ENCODE assay signal across 24 cellular contexts in genomic region chr9:90014421-90014820, GRCh38.
DNase-seq lines count a peak whose midpoint lies in the region; ATAC-seq and TF ChIP-seq lines count a peak whose summit lies in the region.
"Had no signal": no experiment of that assay in that cellular context is flagged by ENCODE, and none has a peak within 500 bp of the region (broad histone marks: within the 10 kb centered on the region; RNA-seq: fewer than 3 reads in every experiment).

No MANE protein-coding gene starts in this region.

- no peak overlapping the region for H3K4me3 ChIP-seq in RWPE2 (ENCODE audit: severe bottlenecking)
- H3K4me3 ChIP-seq in epithelial cell of esophagus (ENCODE audit: low read length) = no peak overlapping the region
- H3K4me3 ChIP-seq in neuronal stem cell (ENCODE audit: low read length in 2 of 2) = peak overlapping the region in 1 of 2 donors; percentile 6
- H3K4me3 ChIP-seq: BLaER1 treated with 17β-estradiol and CSF1 and Interleukin-3, amounts not matched to agents 10 nM and 100 nM; GM23248; K562 had no signal

- H3K9me3 ChIP-seq in RWPE2 (ENCODE audit: severe bottlenecking) = no peaks in the 10 kb centered on the region
- H3K9me3 ChIP-seq in neuronal stem cell (replicated peaks in 1 of 2; ENCODE audit: control insufficient read depth in 2 of 2, insufficient read depth in 1 of 2, low read depth in 1 of 2, low read length in 2 of 2) = no peaks in the 10 kb centered on the region

- ATAC-seq in RWPE2 (ENCODE audit: low read depth) (peak; percentile 99), GM18868 (IDR thresholded peaks at IDR 0.05; ENCODE audit: unreplicated experiment) (no peak), HG02759 (IDR thresholded peaks at IDR 0.05; ENCODE audit: unreplicated experiment) (no peak)
- ATAC-seq: HepG2, K562 had no signal

- H3K36me3 ChIP-seq in RWPE2 (ENCODE audit: low read depth) = no peaks in the 10 kb centered on the region
- no peaks in the 10 kb centered on the region for H3K36me3 ChIP-seq in neuronal stem cell (replicated peaks in 1 of 2; ENCODE audit: control insufficient read depth in 2 of 2, insufficient read depth in 2 of 2, low read length in 2 of 2)
- H3K36me3 ChIP-seq: BLaER1 treated with 17β-estradiol and CSF1 and Interleukin-3, amounts not matched to agents 10 nM and 100 nM had no signal

- H4K8ac ChIP-seq in neuronal stem cell (ENCODE audit: low read depth, low read length) = no peak overlapping the region

- H3K27me3 ChIP-seq in RWPE2 (ENCODE audit: insufficient read depth, poor library complexity, severe bottlenecking) (no peaks in the 10 kb centered on the region), neuronal stem cell (ENCODE audit: control insufficient read depth in 3 of 3, insufficient read depth in 3 of 3, low read depth in 1 of 3, low read length in 3 of 3) (no peaks in the 10 kb centered on the region)
- H3K27me3 ChIP-seq: BLaER1 treated with 17β-estradiol and CSF1 and Interleukin-3, amounts not matched to agents 10 nM and 100 nM had no signal

- H3K18ac ChIP-seq in neuronal stem cell (ENCODE audit: low read length) = no peak overlapping the region

- no peak overlapping the region for H2AFZ ChIP-seq in neuronal stem cell (ENCODE audit: low read length)
- H2AFZ ChIP-seq: GM23248 had no signal

- no peak for TF ChIP-seq CTCF in RWPE2 (IDR thresholded peaks at IDR 0.05; ENCODE audit: poor library complexity, severe bottlenecking)
- no peak for TF ChIP-seq CTCF in epithelial cell of esophagus (IDR thresholded peaks at IDR 0.05; ENCODE audit: insufficient read depth, low read depth, low read length, missing control alignments)

- no CpG with 5 or more reads among the region's 9 CpGs for WGBS in neuronal stem cell (ENCODE audit: extremely low coverage in 2 of 2, insufficient read length in 2 of 2, insufficient replicate concordance in 1 of 2), 2 donors

- H3K4me1 ChIP-seq in RWPE2 (ENCODE audit: insufficient read depth, poor library complexity, severe bottlenecking) (peaks cover 13% of the 10 kb centered on the region), neuronal stem cell (ENCODE audit: control insufficient read depth in 2 of 2, insufficient read depth in 1 of 2, low read depth in 1 of 2, low read length in 2 of 2) (no peaks in the 10 kb centered on the region)

- H3K4me2 ChIP-seq in neuronal stem cell (ENCODE audit: insufficient read depth, low read length, poor library complexity, severe bottlenecking) = no peak overlapping the region
- H3K4me2 ChIP-seq: BLaER1 treated with 17β-estradiol and CSF1 and Interleukin-3, amounts not matched to agents 10 nM and 100 nM had no signal

- H3K9ac ChIP-seq in neuronal stem cell (ENCODE audit: low read depth, low read length, poor library complexity) = no peak overlapping the region
- H3K9ac ChIP-seq: BLaER1 treated with 17β-estradiol and CSF1 and Interleukin-3, amounts not matched to agents 10 nM and 100 nM; GM23248 had no signal

- no peak overlapping the region for H2BK15ac ChIP-seq in neuronal stem cell (ENCODE audit: low read length)

- no peak overlapping the region for H2AK5ac ChIP-seq in neuronal stem cell (ENCODE audit: low read depth, low read length)

- no peak overlapping the region for H3K23ac ChIP-seq in neuronal stem cell (ENCODE audit: low read depth, low read length, poor library complexity)

- DNase-seq in DMS79 treated with DMSO at 0.1 percent for 48 hours (lab: John Stamatoyannopoulos, UW) (peak; percentile 43), RWPE2 (ENCODE audit: low spot score) (peak; percentile 92), epithelial cell of esophagus (ENCODE audit: low read depth) (peak; percentile 99), neuronal stem cell (ENCODE audit: low spot score) (no peak), NCI-H2107 (lab: John Stamatoyannopoulos, UW) (no peak)
- DNase-seq in stimulated activated naive CD4-positive, alpha-beta T cell treated with Interleukin-2 at 50 U/mL for 16 hours (lab: John Stamatoyannopoulos, UW) = no peak
- DNase-seq: CD4-positive, alpha-beta T cell; DMS 273 treated with DMSO at 0.1 percent for 48 hours; DND-41; GM23248; H7; Kasumi-1; MV-4-11; NCI-H1105; NCI-H2029; NCI-H446 treated with DMSO at 0.1 percent for 48 hours; NCI-H526 treated with DMSO at 0.1 percent for 48 hours; RPMI8226; SHP77 treated with DMSO at 0.1 percent for 48 hours had no signal

- no peaks in the 10 kb centered on the region for H3K79me1 ChIP-seq in neuronal stem cell (ENCODE audit: low read depth, low read length)

- no peak overlapping the region for H3K4ac ChIP-seq in neuronal stem cell (ENCODE audit: low read length)

- H2BK120ac ChIP-seq in neuronal stem cell (ENCODE audit: low read depth, low read length) = no peak overlapping the region

- no peak overlapping the region for H2BK12ac ChIP-seq in neuronal stem cell (ENCODE audit: low read length)

- H3K27ac ChIP-seq in RWPE2 (ENCODE audit: poor library complexity, severe bottlenecking) = peak overlapping the region; percentile 52
- H3K27ac ChIP-seq in neuronal stem cell (replicated peaks; ENCODE audit: low read length) = no peak overlapping the region
- H3K27ac ChIP-seq: BLaER1 treated with 17β-estradiol and CSF1 and Interleukin-3, amounts not matched to agents 10 nM and 100 nM; GM23248 had no signal

- H3K14ac ChIP-seq in neuronal stem cell (ENCODE audit: low read length) = peak overlapping the region; percentile 39

- no peak overlapping the region for H2BK5ac ChIP-seq in neuronal stem cell (ENCODE audit: low read length)

- no peak overlapping the region for H4K91ac ChIP-seq in neuronal stem cell (ENCODE audit: low read depth, low read length, poor library complexity)

Comparison
In these comparisons a context has a peak if more than half of its experiments do, and no peak if none do; other contexts are left out.
1. DNase-seq: peak in DMS79 treated with DMSO at 0.1 percent for 48 hours (single experiment), RWPE2 (single experiment) and epithelial cell of esophagus (single experiment); none in neuronal stem cell (single experiment), stimulated activated naive CD4-positive, alpha-beta T cell treated with Interleukin-2 at 50 U/mL for 16 hours (single experiment) and NCI-H2107 (single experiment).